ENCODE assay signal across 9 cellular contexts in the genomic region with DNA sequence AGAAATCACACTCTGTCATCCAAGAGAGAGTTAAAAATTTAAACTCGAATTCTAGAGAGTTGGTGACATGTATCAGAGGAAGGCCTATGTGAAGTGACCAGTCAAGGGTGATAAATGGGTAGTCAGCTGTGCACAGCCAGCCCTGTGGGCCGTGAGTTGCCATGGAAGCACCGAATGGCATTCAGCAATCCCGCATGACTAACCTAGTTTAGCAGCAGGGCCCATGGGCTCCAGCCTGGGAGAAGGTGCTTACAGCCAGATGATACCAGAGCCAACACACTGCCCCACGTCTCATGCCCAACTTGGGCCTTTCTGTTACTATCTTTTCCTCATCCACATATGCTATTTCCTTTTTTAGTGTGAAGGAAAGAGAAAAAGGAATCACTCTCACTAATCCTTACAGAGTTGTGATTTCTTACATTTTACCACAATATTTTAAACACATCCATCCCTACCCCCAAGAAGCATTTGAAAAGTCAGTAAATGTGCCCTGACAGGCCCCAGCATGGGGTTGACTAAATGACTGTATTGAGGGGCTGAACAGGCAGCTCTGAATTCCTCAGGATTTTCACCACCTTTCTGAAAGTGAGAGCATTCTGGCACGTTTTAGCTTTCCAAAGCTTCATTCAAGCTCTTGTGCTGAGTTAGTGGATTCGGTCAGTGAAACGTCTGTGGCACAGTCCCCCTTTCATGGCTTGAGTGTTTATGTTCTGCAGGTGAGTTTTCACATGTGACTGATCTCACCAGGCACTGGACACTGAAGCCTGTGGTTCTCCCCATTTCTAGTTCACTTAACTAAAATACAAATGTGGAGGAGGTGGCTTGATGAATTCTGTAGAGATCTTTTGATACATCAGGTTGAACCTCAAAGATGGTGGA.
DNase-seq lines count a peak whose midpoint lies in the region; ATAC-seq and TF ChIP-seq lines count a peak whose summit lies in the region.
"Had no signal": no experiment of that assay in that cellular context is flagged by ENCODE, and none has a peak within 500 bp of the region (broad histone marks: within the 10 kb centered on the region; RNA-seq: fewer than 3 reads in every experiment).

No MANE protein-coding gene starts in this region.

- H3K27me3 ChIP-seq in adipocyte (replicated peaks; ENCODE audit: control insufficient read depth, insufficient read depth, low read length) (no peaks in the 10 kb centered on the region), heart right ventricle (no peaks in the 10 kb centered on the region), prostate gland (replicated peaks; ENCODE audit: insufficient read depth) (no peaks in the 10 kb centered on the region)

- H3K9me3 ChIP-seq in adipocyte (ENCODE audit: control insufficient read depth, low read length) (no peaks in the 10 kb centered on the region), heart right ventricle (no peaks in the 10 kb centered on the region), prostate gland (no peaks in the 10 kb centered on the region)

- no peak for TF ChIP-seq POLR2A in prostate gland (IDR thresholded peaks at IDR 0.05)

- peaks cover 65% of the 10 kb centered on the region for H3K4me1 ChIP-seq in adipocyte (ENCODE audit: control insufficient read depth, insufficient read depth, low read length)
- H3K4me1 ChIP-seq in heart right ventricle: peaks cover 32 to 100% (median 95%) of the 10 kb centered on the region in 9 donors
- peaks cover 4% of the 10 kb centered on the region for H3K4me1 ChIP-seq in prostate gland (replicated peaks)

- DNase-seq in NCI-H1694 (lab: John Stamatoyannopoulos, UW) (peak; percentile 42), NCI-H1694 treated with DMSO at 0.1 percent for 48 hours (lab: John Stamatoyannopoulos, UW) (no peak), HK-2 (ENCODE audit: unreplicated experiment) (peak; percentile 90), adipocyte (ENCODE audit: low read depth) (peak; percentile 73), heart right ventricle (peak; percentile 41 to 71), prostate gland (ENCODE audit: low spot score) (no peak), posterior vena cava (ENCODE audit: low spot score) (no peak), OCI-M2 (lab: John Stamatoyannopoulos, UW; ENCODE audit: unreplicated experiment) (no peak)

- intact Hi-C loops in heart right ventricle (cut with DNase I): no loop called here
- intact Hi-C loops in prostate gland (cut with DNase I): no loop called here
- intact Hi-C loops in posterior vena cava (cut with DNase I): no loop called here

- H3K27ac ChIP-seq in heart right ventricle: peak overlapping the region; percentile 41 to 95 (median 78)
- peak overlapping the region; percentile 31 to 42 for H3K27ac ChIP-seq in prostate gland
- H3K27ac ChIP-seq: C4-2B had no signal

- ATAC-seq in heart right ventricle: peak; percentile 68 to 89 (median 80)

- peak overlapping the region; percentile 40 for H3K9ac ChIP-seq in adipocyte (ENCODE audit: low read length)

- WGBS in heart right ventricle, 2 donors: 23 to 35% methylated on average over 8 of the region's 8 CpGs
- 38% methylated on average over 8 of the region's 8 CpGs for WGBS in prostate gland

- no peaks in the 10 kb centered on the region for H3K36me3 ChIP-seq in adipocyte (ENCODE audit: control insufficient read depth, insufficient read depth, low read length, severe bottlenecking)
- no peaks in the 10 kb centered on the region for H3K36me3 ChIP-seq in heart right ventricle
- H3K36me3 ChIP-seq in prostate gland: no peaks in the 10 kb centered on the region

- TF ChIP-seq CTCF in heart right ventricle (IDR thresholded peaks at IDR 0.05) (no peak), prostate gland (IDR thresholded peaks at IDR 0.05) (no peak)

- H3K4me3 ChIP-seq in adipocyte (ENCODE audit: low read length) (no peak overlapping the region), heart right ventricle (no peak overlapping the region), prostate gland (no peak overlapping the region)

Comparison
In these comparisons a context has a peak if more than half of its experiments do, and no peak if none do; other contexts are left out.
1. DNase-seq: peak in NCI-H1694 (single experiment), HK-2 (single experiment), adipocyte (single experiment) and heart right ventricle (2 of 2); none in NCI-H1694 treated with DMSO at 0.1 percent for 48 hours (single experiment), prostate gland (single experiment), posterior vena cava (single experiment) and OCI-M2 (single experiment).